10 cellular contexts compared by ENCODE assay signal in the genomic region with DNA sequence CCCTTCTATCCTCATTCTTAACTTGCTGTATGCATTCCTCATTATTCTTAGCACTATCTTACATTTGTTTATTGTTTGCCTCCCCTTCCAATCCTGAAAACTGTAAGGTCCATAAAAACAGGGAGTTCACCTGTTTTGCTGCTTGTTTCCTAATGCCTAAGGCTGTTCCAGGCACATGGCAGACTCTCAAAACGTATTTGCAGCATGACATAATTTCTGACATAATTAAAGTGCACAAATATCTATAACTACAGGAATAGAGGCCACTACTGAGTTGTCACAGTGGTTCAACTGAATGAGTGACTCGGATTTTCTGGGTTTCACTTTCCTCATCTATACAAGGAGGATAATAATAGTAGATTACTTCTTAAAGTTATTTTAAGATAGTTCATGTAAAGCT.
DNase-seq lines count a peak whose midpoint lies in the region; ATAC-seq and TF ChIP-seq lines count a peak whose summit lies in the region.
"Had no signal": no experiment of that assay in that cellular context is flagged by ENCODE, and none has a peak within 500 bp of the region (broad histone marks: within the 10 kb centered on the region; RNA-seq: fewer than 3 reads in every experiment).

No MANE protein-coding gene starts in this region.

- H3K27ac ChIP-seq in left ventricle myocardium inferior (replicated peaks) (peak overlapping the region; percentile 98), heart right ventricle (peak overlapping the region in 1 of 10 donors; percentile 97), vagina (peak overlapping the region; percentile 15), RWPE1 (no peak overlapping the region)
- peak overlapping the region; percentile 95 for H3K27ac ChIP-seq in effector memory CD4-positive, alpha-beta T cell (ENCODE audit: insufficient read depth, low read length, poor library complexity, severe bottlenecking)

- intact Hi-C loops in left ventricle myocardium inferior (cut with micrococcal nuclease) = no loop called here
- intact Hi-C loops in heart right ventricle (cut with DNase I) = loop anchor here in 2 of 10 donors (5.0 to 10.0 kb wide), 2 partner anchors 425 to 427 kb away; a partner anchor contains a TSS
- intact Hi-C loops in vagina (cut with DNase I) = loop anchor here (5.0 kb wide), 1 partner anchor 48 kb away; a partner anchor contains a TSS

- TF ChIP-seq POLR2A in vagina (IDR thresholded peaks at IDR 0.05) = no peak

- WGBS in heart right ventricle, 2 donors = 72 to 74% methylated on average over 2 of the region's 2 CpGs

- H3K4me1 ChIP-seq in left ventricle myocardium inferior (peaks cover 30% of the 10 kb centered on the region), heart right ventricle (peaks cover 0 to 29% (median 13%) of the 10 kb centered on the region in 9 donors), vagina (peaks cover 9% of the 10 kb centered on the region)
- peaks cover 3% of the 10 kb centered on the region for H3K4me1 ChIP-seq in effector memory CD4-positive, alpha-beta T cell (ENCODE audit: control insufficient read depth, insufficient read depth, low read length, poor library complexity, severe bottlenecking)

- CTCF ChIA-PET in RWPE1 (lab: Yijun Ruan, JAX) = no interaction called here

- ATAC-seq in heart right ventricle = no peak
- no peak for ATAC-seq in HG02885 (IDR thresholded peaks at IDR 0.05; ENCODE audit: poor library complexity, unreplicated experiment)
- no peak for ATAC-seq in GM19035 (IDR thresholded peaks at IDR 0.05; ENCODE audit: unreplicated experiment)
- ATAC-seq: body of pancreas had no signal

- no peak for DNase-seq in left ventricle myocardium inferior
- DNase-seq in heart right ventricle = no peak
- DNase-seq in OCI-M1 (lab: John Stamatoyannopoulos, UW) = peak; percentile 61
- no peak for DNase-seq in effector memory CD4-positive, alpha-beta T cell
- no peak for DNase-seq in vagina (ENCODE audit: extremely low spot score in 2 of 2)
- DNase-seq in RWPE1 (ENCODE audit: low spot score) = no peak
- DNase-seq: body of pancreas, esophagus squamous epithelium had no signal

- no peaks in the 10 kb centered on the region for H3K9me3 ChIP-seq in left ventricle myocardium inferior (replicated peaks)
- H3K9me3 ChIP-seq in heart right ventricle = no peaks in the 10 kb centered on the region
- no peaks in the 10 kb centered on the region for H3K9me3 ChIP-seq in effector memory CD4-positive, alpha-beta T cell (ENCODE audit: control insufficient read depth, low read length)
- H3K9me3 ChIP-seq in vagina = no peaks in the 10 kb centered on the region
- H3K9me3 ChIP-seq: body of pancreas, esophagus squamous epithelium had no signal

- POLR2A ChIA-PET in RWPE1 (lab: Yijun Ruan, JAX; ENCODE audit: low non-redundant PET) = no interaction called here

- H3K36me3 ChIP-seq in left ventricle myocardium inferior (no peaks in the 10 kb centered on the region), heart right ventricle (no peaks in the 10 kb centered on the region), vagina (no peaks in the 10 kb centered on the region)
- H3K36me3 ChIP-seq in effector memory CD4-positive, alpha-beta T cell (ENCODE audit: control insufficient read depth, insufficient read depth, low read length) = no peaks in the 10 kb centered on the region

- no peak overlapping the region for H3K4me3 ChIP-seq in left ventricle myocardium inferior
- H3K4me3 ChIP-seq in heart right ventricle = no peak overlapping the region
- no peak overlapping the region for H3K4me3 ChIP-seq in effector memory CD4-positive, alpha-beta T cell (ENCODE audit: insufficient read depth, low read depth, low read length, poor library complexity, severe bottlenecking)
- H3K4me3 ChIP-seq in vagina = no peak overlapping the region
- H3K4me3 ChIP-seq: body of pancreas, esophagus squamous epithelium had no signal

- TF ChIP-seq CTCF in left ventricle myocardium inferior (IDR thresholded peaks at IDR 0.05; ENCODE audit: borderline replicate concordance) (no peak), heart right ventricle (IDR thresholded peaks at IDR 0.05) (no peak), vagina (IDR thresholded peaks at IDR 0.05) (no peak), RWPE1 (conservative IDR thresholded peaks at IDR 0.05; ENCODE audit: low read depth) (no peak)

- no peaks in the 10 kb centered on the region for H3K27me3 ChIP-seq in left ventricle myocardium inferior (ENCODE audit: low read depth)
- no peaks in the 10 kb centered on the region for H3K27me3 ChIP-seq in heart right ventricle
- no peaks in the 10 kb centered on the region for H3K27me3 ChIP-seq in effector memory CD4-positive, alpha-beta T cell (replicated peaks; ENCODE audit: control insufficient read depth, insufficient read depth, low read length, poor library complexity, severe bottlenecking)
- H3K27me3 ChIP-seq in vagina = no peaks in the 10 kb centered on the region
- H3K27me3 ChIP-seq: body of pancreas had no signal
